ENCODE assay signal across 9 cellular contexts in the genomic region with DNA sequence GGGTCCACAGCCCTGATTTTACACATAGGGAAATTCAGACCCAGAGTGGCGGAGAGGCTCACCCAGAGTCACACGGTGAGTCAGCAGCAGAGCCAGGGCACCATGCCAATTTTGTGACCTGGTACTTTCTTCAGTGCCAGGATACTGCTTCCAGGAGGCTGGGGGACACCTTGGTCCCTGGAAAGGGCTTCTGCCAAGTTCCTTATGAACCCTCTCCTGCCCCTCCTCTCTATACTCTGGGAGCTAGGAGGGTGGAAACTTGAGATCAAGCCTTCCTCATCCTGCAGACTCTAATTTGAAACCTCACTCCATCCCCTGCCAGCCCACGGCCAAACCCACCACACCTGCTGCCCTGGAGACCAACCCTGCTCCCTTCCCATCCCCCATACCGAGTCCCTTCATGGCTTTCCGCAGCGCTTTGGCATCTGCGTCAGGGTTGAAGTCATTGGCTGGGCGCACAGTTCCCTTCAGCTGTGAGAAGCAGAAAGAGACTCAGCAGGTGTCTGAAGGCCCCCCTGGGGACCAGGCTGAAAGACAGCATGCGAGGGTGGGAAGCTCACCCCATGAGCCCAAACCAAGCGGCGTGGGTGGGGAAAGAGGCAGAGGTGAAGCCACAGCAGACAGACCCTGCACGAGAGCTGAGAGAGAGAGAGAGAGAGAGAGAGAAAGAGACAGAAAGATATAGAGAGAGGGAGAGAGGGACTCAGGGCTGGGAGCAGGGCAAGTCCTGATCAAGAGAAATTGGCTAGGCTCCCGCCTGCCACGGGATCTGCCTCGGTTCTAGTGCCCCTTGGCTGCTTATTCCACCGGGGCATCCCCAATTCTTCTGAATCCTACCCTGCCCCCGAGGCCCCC. TPM values are rescaled to one million over a fixed set of nuclear protein-coding genes. Genes with fewer than 3 reads are reported as not detected.
DNase-seq lines count a peak whose midpoint lies in the region; ATAC-seq and TF ChIP-seq lines count a peak whose summit lies in the region.
"Had no signal": no experiment of that assay in that cellular context is flagged by ENCODE, and none has a peak within 500 bp of the region (broad histone marks: within the 10 kb centered on the region; RNA-seq: fewer than 3 reads in every experiment).

No MANE protein-coding gene starts in this region.

- WGBS in right cardiac atrium = 62% methylated on average over 17 of the region's 17 CpGs
- 42% methylated on average over 17 of the region's 17 CpGs for WGBS in thymus
- WGBS in hepatocyte (ENCODE audit: low lambda C conversion rate, missing lambda C conversion rate) = 82% methylated on average over 17 of the region's 17 CpGs

- H4K20me1 ChIP-seq in hepatocyte (ENCODE audit: insufficient read depth, poor library complexity, severe bottlenecking) = no peaks in the 10 kb centered on the region

- H3K4me2 ChIP-seq in hepatocyte = no peak overlapping the region

- peak overlapping the region; percentile 33 for H3K27ac ChIP-seq in right cardiac atrium (ENCODE audit: low read length)
- peak overlapping the region; percentile 79 for H3K27ac ChIP-seq in thymus (ENCODE audit: low read depth)
- H3K27ac ChIP-seq in hepatocyte = no peak overlapping the region
- H3K27ac ChIP-seq: SK-N-MC had no signal

- intact Hi-C loops in right cardiac atrium (cut with DNase I) = loop anchor here in 1 of 4 donors (5.0 to 10.0 kb wide), 2 partner anchors 33 to 111 kb away; a partner anchor contains a TSS

- H3K9me2 ChIP-seq in hepatocyte (replicated peaks; ENCODE audit: insufficient read depth) = no peaks in the 10 kb centered on the region

- H3K4me3 ChIP-seq in GM12864 (ENCODE audit: low read depth, low read length) (no peak overlapping the region; the same call in 1 of the 2 replicates), right cardiac atrium (ENCODE audit: low read length) (no peak overlapping the region), thymus (ENCODE audit: low read length) (no peak overlapping the region), hepatocyte (no peak overlapping the region)
- H3K4me3 ChIP-seq: SK-N-MC had no signal

- H3K9me3 ChIP-seq in right cardiac atrium (ENCODE audit: control insufficient read depth, low read length) (no peaks in the 10 kb centered on the region), thymus (ENCODE audit: control insufficient read depth) (peaks cover 1% of the 10 kb centered on the region), hepatocyte (ENCODE audit: low read depth) (no peaks in the 10 kb centered on the region)

- H3K36me3 ChIP-seq in thymus (ENCODE audit: control insufficient read depth, insufficient read depth) = peaks cover 69% of the 10 kb centered on the region
- H3K36me3 ChIP-seq in hepatocyte (replicated peaks; ENCODE audit: insufficient read depth, low read depth) = no peaks in the 10 kb centered on the region

- no peaks in the 10 kb centered on the region for H3K79me2 ChIP-seq in hepatocyte

- ATAC-seq in GM21390 (IDR thresholded peaks at IDR 0.05; ENCODE audit: unreplicated experiment) = peak; percentile 81
- peak; percentile 82 for ATAC-seq in HG03558 (IDR thresholded peaks at IDR 0.05; ENCODE audit: extremely low read depth, unreplicated experiment)
- peak in 1 of 2 donors; percentile 47 for ATAC-seq in right cardiac atrium

- H3K4me1 ChIP-seq in right cardiac atrium (ENCODE audit: control insufficient read depth, insufficient read depth, low read length) = no peaks in the 10 kb centered on the region
- peaks cover 28% of the 10 kb centered on the region for H3K4me1 ChIP-seq in thymus (ENCODE audit: control insufficient read depth, insufficient read depth, low read length)
- H3K4me1 ChIP-seq in hepatocyte (ENCODE audit: insufficient read depth) = peaks cover 3% of the 10 kb centered on the region

- no peaks in the 10 kb centered on the region for H3K27me3 ChIP-seq in right cardiac atrium (ENCODE audit: control insufficient read depth, insufficient read depth)
- no peaks in the 10 kb centered on the region for H3K27me3 ChIP-seq in thymus (ENCODE audit: control insufficient read depth, insufficient read depth)
- H3K27me3 ChIP-seq in hepatocyte = no peaks in the 10 kb centered on the region

- no peak for TF ChIP-seq CTCF in GM12864 (IDR thresholded peaks at IDR 0.05; ENCODE audit: low read depth, low read length, missing control alignments)
- no peak for TF ChIP-seq CTCF in hepatocyte (IDR thresholded peaks at IDR 0.05; ENCODE audit: poor library complexity)

- DNase-seq in GM12864 (ENCODE audit: low read depth) (peak; percentile 80), activated T-cell treated with anti-CD3 and anti-CD28 coated beads for 48 hours (ENCODE audit: low read depth) (peak; percentile 31), right cardiac atrium (peak; percentile 49 to 73 (median 70)), hepatocyte (ENCODE audit: low spot score) (no peak), NCI-H524 treated with DMSO at 0.1 percent for 48 hours (lab: John Stamatoyannopoulos, UW) (no peak)

- no peak overlapping the region for H2AFZ ChIP-seq in hepatocyte

RNA-seq across cellular contexts. Expression of a gene that starts 33.5 kb away (rescaled TPM):
- total RNA-seq in right cardiac atrium (100 to 1,000 TPM; 220 to 238 (median 232) TPM), hepatocyte (148 and 152 TPM in 2 replicates)
- polyA plus RNA-seq in right cardiac atrium (203 TPM), thymus (122 TPM), hepatocyte (116 and 122 TPM in 2 replicates)

RNA-seq across cellular contexts. Expression of a gene that starts 43.3 kb away (rescaled TPM):
- total RNA-seq in right cardiac atrium (10 to 100 TPM; 77.0 to 98.2 (median 86.1) TPM), hepatocyte (54.3 and 64.6 TPM in 2 replicates)
- polyA plus RNA-seq in right cardiac atrium (71.5 TPM), thymus (49.9 TPM), hepatocyte (48.0 and 57.0 TPM in 2 replicates)

Comparison
In these comparisons a context has a peak if more than half of its experiments do, and no peak if none do; other contexts are left out.
1. DNase-seq: peak in GM12864 (single experiment), activated T-cell treated with anti-CD3 and anti-CD28 coated beads for 48 hours (single experiment) and right cardiac atrium (3 of 3); none in hepatocyte (single experiment) and NCI-H524 treated with DMSO at 0.1 percent for 48 hours (single experiment).